Comparison of ENCODE assay signal across 9 cellular contexts in genomic region chr5:171272996-171273970, GRCh38. TPM values are rescaled to one million over a fixed set of nuclear protein-coding genes. Genes with fewer than 3 reads are reported as not detected.
DNase-seq lines count a peak whose midpoint lies in the region; ATAC-seq and TF ChIP-seq lines count a peak whose summit lies in the region.
"Had no signal": no experiment of that assay in that cellular context is flagged by ENCODE, and none has a peak within 500 bp of the region (broad histone marks: within the 10 kb centered on the region; RNA-seq: fewer than 3 reads in every experiment).

No MANE protein-coding gene starts in this region.

- H3K79me1 ChIP-seq in neuronal stem cell (ENCODE audit: low read depth, low read length) = no peaks in the 10 kb centered on the region

- no peak overlapping the region for H2BK15ac ChIP-seq in neuronal stem cell (ENCODE audit: low read length)

- DNase-seq in SIG-M5 treated with dmso at 0.1 percent for 504 hours (lab: John Stamatoyannopoulos, UW; ENCODE audit: unreplicated experiment) (peak; percentile 63), SIG-M5 (lab: John Stamatoyannopoulos, UW) (no peak), astrocyte of the cerebellum (ENCODE audit: low read depth) (no peak), neuronal stem cell (ENCODE audit: low spot score) (peak; percentile 3), tibial nerve (ENCODE audit: low spot score in 2 of 2) (no peak), transverse colon (no peak)
- DNase-seq: right lobe of liver had no signal

- no peak overlapping the region for H2BK12ac ChIP-seq in neuronal stem cell (ENCODE audit: low read length)

- no peak overlapping the region for H2AK5ac ChIP-seq in neuronal stem cell (ENCODE audit: low read depth, low read length)

- no peak overlapping the region for H3K9ac ChIP-seq in neuronal stem cell (ENCODE audit: low read depth, low read length, poor library complexity)

- H4K8ac ChIP-seq in neuronal stem cell (ENCODE audit: low read depth, low read length) = no peak overlapping the region

- H3K27me3 ChIP-seq in neuronal stem cell (ENCODE audit: control insufficient read depth in 3 of 3, insufficient read depth in 3 of 3, low read depth in 1 of 3, low read length in 3 of 3) = no peaks in the 10 kb centered on the region
- no peaks in the 10 kb centered on the region for H3K27me3 ChIP-seq in tibial nerve
- no peaks in the 10 kb centered on the region for H3K27me3 ChIP-seq in transverse colon
- H3K27me3 ChIP-seq: right lobe of liver had no signal

- WGBS in neuronal stem cell (ENCODE audit: extremely low coverage in 2 of 2, insufficient read length in 2 of 2, insufficient replicate concordance in 1 of 2), 2 donors = no CpG with 5 or more reads among the region's 2 CpGs
- WGBS in tibial nerve, 2 donors = 59 to 72% methylated on average over 2 of the region's 2 CpGs
- 69 to 78% methylated on average over 1 to 2 of the region's 2 CpGs for WGBS in transverse colon (ENCODE audit: low coverage in 1 of 2), 2 donors

- no peak overlapping the region for H3K4me2 ChIP-seq in neuronal stem cell (ENCODE audit: insufficient read depth, low read length, poor library complexity, severe bottlenecking)

- no peak for ATAC-seq in GM19463 (IDR thresholded peaks at IDR 0.05; ENCODE audit: unreplicated experiment)

- H3K4me3 ChIP-seq in astrocyte of the cerebellum (ENCODE audit: low read depth, low read length) = no peak overlapping the region
- no peak overlapping the region for H3K4me3 ChIP-seq in neuronal stem cell (ENCODE audit: low read length in 2 of 2)
- H3K4me3 ChIP-seq in tibial nerve = no peak overlapping the region
- H3K4me3 ChIP-seq in transverse colon = no peak overlapping the region
- H3K4me3 ChIP-seq: right lobe of liver had no signal

- TF ChIP-seq POLR2A in tibial nerve (IDR thresholded peaks at IDR 0.05) (no peak), transverse colon (IDR thresholded peaks at IDR 0.05) (no peak)

- in situ Hi-C loops in astrocyte of the cerebellum (cut with HindIII; ENCODE audit: low sequenced_read_pairs) (loop anchor here (5.0 kb wide), 1 partner anchor 64 kb away; no protein-coding TSS in a partner anchor), transverse colon (cut with MboI; ENCODE audit: low pct_ligation_motif_present in 1 of 4, low pct_unique_long_range_greater_than_20kb in 1 of 4, low sequenced_read_pairs in 3 of 4) (no loop called here)

- H3K4me1 ChIP-seq in neuronal stem cell (ENCODE audit: control insufficient read depth in 2 of 2, insufficient read depth in 1 of 2, low read depth in 1 of 2, low read length in 2 of 2) = peaks cover 0 to 5% of the 10 kb centered on the region in 2 donors
- H3K4me1 ChIP-seq in tibial nerve = no peaks in the 10 kb centered on the region
- no peaks in the 10 kb centered on the region for H3K4me1 ChIP-seq in transverse colon
- H3K4me1 ChIP-seq: right lobe of liver had no signal

- H3K9me3 ChIP-seq in neuronal stem cell (replicated peaks in 1 of 2; ENCODE audit: control insufficient read depth in 2 of 2, insufficient read depth in 1 of 2, low read depth in 1 of 2, low read length in 2 of 2) (no peaks in the 10 kb centered on the region), tibial nerve (no peaks in the 10 kb centered on the region), transverse colon (no peaks in the 10 kb centered on the region)
- H3K9me3 ChIP-seq: right lobe of liver had no signal

- H3K18ac ChIP-seq in neuronal stem cell (ENCODE audit: low read length) = no peak overlapping the region

- TF ChIP-seq EP300 in tibial nerve (IDR thresholded peaks at IDR 0.05) = no peak
- no peak for TF ChIP-seq EP300 in transverse colon (IDR thresholded peaks at IDR 0.05; ENCODE audit: low read depth)

- no peak overlapping the region for H4K91ac ChIP-seq in neuronal stem cell (ENCODE audit: low read depth, low read length, poor library complexity)

- H3K4ac ChIP-seq in neuronal stem cell (ENCODE audit: low read length) = no peak overlapping the region

- intact Hi-C loops in transverse colon (cut with DNase I; ENCODE audit: low total_unique reads) = no loop called here

- no peak overlapping the region for H2BK5ac ChIP-seq in neuronal stem cell (ENCODE audit: low read length)

- H3K36me3 ChIP-seq in neuronal stem cell (replicated peaks in 1 of 2; ENCODE audit: control insufficient read depth in 2 of 2, insufficient read depth in 2 of 2, low read length in 2 of 2) (no peaks in the 10 kb centered on the region), tibial nerve (no peaks in the 10 kb centered on the region), transverse colon (no peaks in the 10 kb centered on the region)
- H3K36me3 ChIP-seq: right lobe of liver had no signal

- TF ChIP-seq CTCF in LNCAP (IDR thresholded peaks at IDR 0.05) (peak; percentile 36; the same call in 1 of the 2 replicates), astrocyte of the cerebellum (IDR thresholded peaks at IDR 0.05; ENCODE audit: low read depth, low read length, missing control alignments) (peak; percentile 31), tibial nerve (IDR thresholded peaks at IDR 0.05) (no peak), transverse colon (IDR thresholded peaks at IDR 0.05) (peak in 1 of 5 experiments; percentile 6)

- no peak overlapping the region for H2BK120ac ChIP-seq in neuronal stem cell (ENCODE audit: low read depth, low read length)

- no peak overlapping the region for H2AFZ ChIP-seq in neuronal stem cell (ENCODE audit: low read length)

- H3K23ac ChIP-seq in neuronal stem cell (ENCODE audit: low read depth, low read length, poor library complexity) = no peak overlapping the region

- H3K14ac ChIP-seq in neuronal stem cell (ENCODE audit: low read length) = no peak overlapping the region

- H3K27ac ChIP-seq in neuronal stem cell (replicated peaks; ENCODE audit: low read length) (no peak overlapping the region), tibial nerve (no peak overlapping the region), transverse colon (no peak overlapping the region)
- H3K27ac ChIP-seq: right lobe of liver had no signal

RNA-seq across cellular contexts. Expression of gene TLX3, which starts 35.8 kb away (rescaled TPM):
- not detected for polyA plus RNA-seq in neuronal stem cell (2013, experiment 1 of 2)
- not detected for polyA plus RNA-seq in neuronal stem cell (2013, experiment 2 of 2)
- not detected for total RNA-seq in tibial nerve
- not detected for total RNA-seq in transverse colon
- total RNA-seq: right lobe of liver had no signal

Comparison
In these comparisons a context has a peak if more than half of its experiments do, and no peak if none do; other contexts are left out.
1. DNase-seq: peak in SIG-M5 treated with dmso at 0.1 percent for 504 hours (single experiment) and neuronal stem cell (single experiment); none in SIG-M5 (single experiment), astrocyte of the cerebellum (single experiment), tibial nerve (0 of 2) and transverse colon (single experiment).
2. CTCF ChIP-seq: peak in LNCAP (single experiment) and astrocyte of the cerebellum (single experiment); none in tibial nerve (0 of 5).